ENCODE assay signal across 15 cellular contexts in the genomic region with DNA sequence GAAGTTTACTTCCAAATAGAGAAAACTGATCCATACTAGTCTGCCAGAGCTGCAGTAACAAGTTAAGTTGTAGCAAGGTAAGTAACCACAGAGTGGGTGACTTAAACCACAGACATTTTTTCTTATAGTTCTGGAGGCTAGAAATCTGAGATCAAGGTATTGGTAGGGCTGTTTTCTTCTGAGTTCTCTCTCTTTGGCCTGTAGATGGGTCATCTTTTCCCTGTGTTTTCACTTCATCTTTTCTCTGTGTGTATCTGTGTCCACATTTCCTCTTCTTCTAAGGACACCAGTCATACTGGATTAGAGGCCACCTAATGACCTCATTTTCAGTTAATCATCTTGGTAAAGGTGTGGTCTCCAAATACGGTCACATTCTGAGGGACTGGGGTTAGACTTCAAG.
DNase-seq lines count a peak whose midpoint lies in the region; ATAC-seq and TF ChIP-seq lines count a peak whose summit lies in the region.
"Had no signal": no experiment of that assay in that cellular context is flagged by ENCODE, and none has a peak within 500 bp of the region (broad histone marks: within the 10 kb centered on the region; RNA-seq: fewer than 3 reads in every experiment).

No MANE protein-coding gene starts in this region.

- no peak overlapping the region for H3K23ac ChIP-seq in mesendoderm (ENCODE audit: low read length)

- H2AK5ac ChIP-seq in mesendoderm (ENCODE audit: low read length) = no peak overlapping the region

- H3K56ac ChIP-seq in mesendoderm (ENCODE audit: low read length) = no peak overlapping the region

- H3K9ac ChIP-seq in mesendoderm (ENCODE audit: low read length) = no peak overlapping the region

- H3K9me3 ChIP-seq in RWPE2 (ENCODE audit: severe bottlenecking) = no peaks in the 10 kb centered on the region
- H3K9me3 ChIP-seq: SJSA1 had no signal

- no peaks in the 10 kb centered on the region for H3K27me3 ChIP-seq in RWPE2 (ENCODE audit: insufficient read depth, poor library complexity, severe bottlenecking)
- H3K27me3 ChIP-seq in mesendoderm (ENCODE audit: insufficient read depth, low read length, poor library complexity) = no peaks in the 10 kb centered on the region
- H3K27me3 ChIP-seq: SJSA1 had no signal

- no peak overlapping the region for H3K4me3 Mint-ChIP-seq in nephron

- H2BK120ac ChIP-seq in mesendoderm (ENCODE audit: low read depth, low read length) = no peak overlapping the region

- no peak for TF ChIP-seq CTCF in GM12865 (IDR thresholded peaks at IDR 0.05; ENCODE audit: insufficient read depth, low read depth, low read length, missing control alignments)
- no peak for TF ChIP-seq CTCF in RWPE2 (IDR thresholded peaks at IDR 0.05; ENCODE audit: poor library complexity, severe bottlenecking)
- no peak for TF ChIP-seq CTCF in nephron (IDR thresholded peaks at IDR 0.05; ENCODE audit: unreplicated experiment in 3 of 3)

- H2BK15ac ChIP-seq in mesendoderm (replicated peaks; ENCODE audit: low read depth) = no peak overlapping the region

- no peak overlapping the region for H2BK5ac ChIP-seq in mesendoderm (ENCODE audit: low read length)

- no peak overlapping the region for H3K4ac ChIP-seq in mesendoderm (ENCODE audit: low read depth, low read length)

- H3K27ac Mint-ChIP-seq in nephron = peak overlapping the region in 2 of 3 experiments; percentile 3 to 12

- peaks cover 35% of the 10 kb centered on the region for H3K4me1 ChIP-seq in RWPE2 (ENCODE audit: insufficient read depth, poor library complexity, severe bottlenecking)
- no peaks in the 10 kb centered on the region for H3K4me1 ChIP-seq in mesendoderm (ENCODE audit: control insufficient read depth, low read depth, low read length)
- H3K4me1 ChIP-seq: SJSA1 had no signal

- ATAC-seq in HG03159 (IDR thresholded peaks at IDR 0.05; ENCODE audit: unreplicated experiment) = peak; percentile 62
- ATAC-seq in RWPE2 (ENCODE audit: low read depth) = peak; percentile 48
- ATAC-seq in HG02840 (IDR thresholded peaks at IDR 0.05; ENCODE audit: low FRiP score, unreplicated experiment) = no peak

- no peak overlapping the region for H3K4me3 ChIP-seq in GM12865 (ENCODE audit: low read depth, low read length)
- no peak overlapping the region for H3K4me3 ChIP-seq in RWPE2 (ENCODE audit: severe bottlenecking)
- no peak overlapping the region for H3K4me3 ChIP-seq in mesendoderm (ENCODE audit: low read length)
- H3K4me3 ChIP-seq: SJSA1 had no signal

- H3K18ac ChIP-seq in mesendoderm (ENCODE audit: low read length) = no peak overlapping the region

- no peaks in the 10 kb centered on the region for H3K79me2 ChIP-seq in mesendoderm (ENCODE audit: control insufficient read depth, insufficient read depth, low read length)

- peaks cover 7% of the 10 kb centered on the region for H3K9me3 Mint-ChIP-seq in nephron

- no peak overlapping the region for H4K5ac ChIP-seq in mesendoderm (ENCODE audit: low read length)

- no peak overlapping the region for H3K4me2 ChIP-seq in mesendoderm (ENCODE audit: low read length)

- peak; percentile 5 for DNase-seq in GM12865 (ENCODE audit: low read depth)
- no peak for DNase-seq in RWPE2 (ENCODE audit: low spot score)
- no peak for DNase-seq in mesendoderm
- DNase-seq in stimulated activated CD4-positive, alpha-beta T cell treated with anti-CD3 and anti-CD28 coated beads, Interleukin-2, amount 100 ng/mL, for 48 hours = no peak
- no peak for DNase-seq in inferior parietal cortex (ENCODE audit: extremely low spot score)
- DNase-seq: DMS79 treated with DMSO at 0.1 percent for 48 hours, NCI-H1417, NCI-H2029 treated with DMSO at 0.1 percent for 48 hours, NCI-H510A treated with DMSO at 0.1 percent for 48 hours, OCI-M1 had no signal

- no peaks in the 10 kb centered on the region for H3K36me3 Mint-ChIP-seq in nephron (ENCODE audit: low read depth)

- H3K4me1 Mint-ChIP-seq in nephron = peaks cover 10% of the 10 kb centered on the region

- H3K27ac ChIP-seq in RWPE2 (ENCODE audit: poor library complexity, severe bottlenecking) (peak overlapping the region; percentile 53), mesendoderm (ENCODE audit: low read depth, low read length) (no peak overlapping the region)
- H3K27ac ChIP-seq: RWPE1, SJSA1 had no signal

- H3K36me3 ChIP-seq in RWPE2 (ENCODE audit: low read depth) (no peaks in the 10 kb centered on the region), mesendoderm (ENCODE audit: control insufficient read depth, insufficient read depth, low read length) (no peaks in the 10 kb centered on the region)
- H3K36me3 ChIP-seq: SJSA1 had no signal

- H3K27me3 Mint-ChIP-seq in nephron (ENCODE audit: low read depth) = peaks cover 3% of the 10 kb centered on the region

- WGBS in mesendoderm (ENCODE audit: extremely low coverage, insufficient coverage, low lambda C conversion rate) = no CpG with 5 or more reads among the region's 1 CpG

- no peaks in the 10 kb centered on the region for H3K79me1 ChIP-seq in mesendoderm (ENCODE audit: low read length)

- H4K8ac ChIP-seq in mesendoderm (ENCODE audit: low read depth, low read length) = no peak overlapping the region
